Comparison of ENCODE assay signal across 27 cellular contexts in the genomic region with DNA sequence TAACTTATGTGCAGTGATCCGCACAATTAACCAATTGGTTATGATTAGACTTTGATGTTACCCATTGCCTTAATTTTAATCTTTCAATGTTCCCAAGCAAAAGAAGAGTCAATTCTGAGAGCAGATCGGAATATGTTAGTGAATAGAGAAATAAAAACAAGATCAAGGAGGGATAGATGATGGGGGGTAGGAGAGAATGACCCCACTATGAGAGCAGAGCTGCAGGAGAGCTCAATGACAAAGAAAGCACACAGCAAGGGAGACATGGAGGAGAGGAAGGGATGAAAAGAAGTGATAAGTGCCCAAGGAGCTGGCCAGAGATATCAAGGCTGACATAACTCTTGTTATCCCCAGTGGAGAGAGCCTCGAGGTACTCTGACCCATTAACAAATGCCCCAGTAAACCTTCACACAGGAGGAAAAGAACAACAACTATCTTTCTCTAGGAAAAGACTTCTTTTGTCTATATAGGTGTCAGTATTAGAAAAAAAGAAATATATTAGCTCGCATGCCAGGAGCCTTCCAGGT. TPM values are rescaled to one million over a fixed set of nuclear protein-coding genes. Genes with fewer than 3 reads are reported as not detected.
"Had no signal": no experiment of that assay in that cellular context is flagged by ENCODE, and none has a peak within 500 bp of the region (broad histone marks: within the 10 kb centered on the region; RNA-seq: fewer than 3 reads in every experiment).

No MANE protein-coding gene starts in this region.

- DNase-seq: cortex of kidney; foreskin melanocyte; head of caudate nucleus; hippocampal formation; kidney glomerular epithelial cell; mammary epithelial cell; midbrain; naive thymus-derived CD4-positive, alpha-beta T cell; nephron progenitor cell; psoas muscle; retina; right lobe of liver; spleen; stimulated activated CD4-positive, alpha-beta T cell treated with anti-CD3 and anti-CD28 coated beads, Interleukin-15, amount 100 ng/mL, for 24 hours; stimulated activated CD4-positive, alpha-beta T cell treated with anti-CD3 and anti-CD28 coated beads, Interleukin-2, amount 100 ng/mL, for 24 hours; stimulated activated CD4-positive, alpha-beta T cell treated with anti-CD3 and anti-CD28 coated beads, Interleukin-4, amount 100 ng/mL, for 4 hours; stimulated activated naive B cell treated with anti-CD40 and anti-IgM and Interleukin-4, amounts not matched to agents 10 μg/mL and 1 μg/mL and 100 μg/mL, for 72 hours; stimulated activated naive CD8-positive, alpha-beta T cell treated with anti-CD3 and anti-CD28 coated beads, Interleukin-15, amount 100 ng/mL, for 72 hours; transverse colon had no signal

- H3K27ac ChIP-seq: neutrophil, psoas muscle, right lobe of liver, spleen, thoracic aorta, transverse colon had no signal

- H3K4me3 ChIP-seq: psoas muscle, right lobe of liver, spleen, thoracic aorta, transverse colon had no signal

- H3K36me3 Mint-ChIP-seq: stimulated activated naive B cell treated with anti-CD40 and anti-IgM and Interleukin-4, amounts not matched to agents 10 μg/mL and 1 μg/mL and 100 μg/mL, for 72 hours had no signal

- H3K27me3 ChIP-seq: right lobe of liver, transverse colon had no signal

- H3K27ac Mint-ChIP-seq: naive thymus-derived CD4-positive, alpha-beta T cell; nephron progenitor cell; stimulated activated naive B cell treated with anti-CD40 and anti-IgM and Interleukin-4, amounts not matched to agents 10 μg/mL and 1 μg/mL and 100 μg/mL, for 72 hours; stimulated activated naive CD8-positive, alpha-beta T cell treated with anti-CD3 and anti-CD28 coated beads, Interleukin-15, amount 100 ng/mL, for 72 hours had no signal

- H3K36me3 ChIP-seq: neutrophil, right lobe of liver, spleen, thoracic aorta, transverse colon had no signal

- H3K9me3 ChIP-seq: neutrophil, psoas muscle, right lobe of liver, spleen, thoracic aorta, transverse colon had no signal

- H3K9me3 Mint-ChIP-seq: nephron progenitor cell had no signal

- ATAC-seq: naive thymus-derived CD4-positive, alpha-beta T cell; psoas muscle; right lobe of liver; stimulated activated naive B cell treated with anti-CD40 and anti-IgM and Interleukin-4, amounts not matched to agents 10 μg/mL and 1 μg/mL and 100 μg/mL, for 72 hours; stimulated activated naive CD8-positive, alpha-beta T cell treated with anti-CD3 and anti-CD28 coated beads, Interleukin-15, amount 100 ng/mL, for 72 hours had no signal

- H3K4me1 Mint-ChIP-seq: central memory CD8-positive, alpha-beta T cell; nephron progenitor cell; stimulated activated naive B cell treated with anti-CD40 and anti-IgM and Interleukin-4, amounts not matched to agents 10 μg/mL and 1 μg/mL and 100 μg/mL, for 72 hours; stimulated activated naive CD8-positive, alpha-beta T cell treated with anti-CD3 and anti-CD28 coated beads, Interleukin-15, amount 100 ng/mL, for 72 hours had no signal

- H3K4me1 ChIP-seq: psoas muscle, right lobe of liver had no signal

- H3K4me3 Mint-ChIP-seq: central memory CD8-positive, alpha-beta T cell; naive thymus-derived CD4-positive, alpha-beta T cell; nephron progenitor cell; stimulated activated naive B cell treated with anti-CD40 and anti-IgM and Interleukin-4, amounts not matched to agents 10 μg/mL and 1 μg/mL and 100 μg/mL, for 72 hours; stimulated activated naive CD8-positive, alpha-beta T cell treated with anti-CD3 and anti-CD28 coated beads, Interleukin-15, amount 100 ng/mL, for 72 hours had no signal

- H3K27me3 Mint-ChIP-seq: stimulated activated naive CD8-positive, alpha-beta T cell treated with anti-CD3 and anti-CD28 coated beads, Interleukin-15, amount 100 ng/mL, for 72 hours had no signal

RNA-seq across cellular contexts. Expression of gene ANP32D, which starts 52.9 kb away (rescaled TPM):
- total RNA-seq: lower leg skin; mammary epithelial cell; naive thymus-derived CD4-positive, alpha-beta T cell; osteoblast; psoas muscle; right lobe of liver; subcutaneous adipose tissue; transverse colon; ureter had no signal
- polyA plus RNA-seq: esophagus; mammary epithelial cell; naive thymus-derived CD4-positive, alpha-beta T cell; psoas muscle; spleen had no signal
